In the genomic region with DNA sequence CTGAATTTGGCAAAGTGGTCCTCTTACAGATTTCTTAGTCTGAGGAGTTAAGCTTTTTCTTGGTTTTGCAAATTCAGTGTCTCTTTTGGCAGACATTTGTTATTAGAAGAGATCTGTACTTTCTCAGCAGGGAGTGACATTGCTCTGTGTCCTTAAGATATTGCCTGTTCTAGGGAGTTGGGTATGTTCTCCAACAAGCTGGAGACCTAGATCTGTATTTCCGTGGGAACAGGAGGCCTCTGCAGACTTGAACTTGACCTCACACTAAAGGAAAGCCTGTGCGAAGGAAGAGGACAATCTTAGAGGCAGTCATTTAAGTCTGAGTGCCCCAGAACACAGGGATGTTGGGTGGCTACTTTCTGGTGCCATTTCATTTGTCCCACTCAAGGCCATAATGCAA, we compare ENCODE assay signal across 21 cellular contexts.
A peak's percentile ranks its signal among the peaks of the same experiment; 100 is the strongest.
DNase-seq lines count a peak whose midpoint lies in the region; ATAC-seq, FAIRE-seq and TF ChIP-seq lines count a peak whose summit lies in the region.
"Had no signal": no experiment of that assay in that cellular context is flagged by ENCODE, and none has a peak within 500 bp of the region (broad histone marks: within the 10 kb centered on the region; RNA-seq: fewer than 3 reads in every experiment).

No MANE protein-coding gene starts in this region.

- H3K27ac ChIP-seq in RWPE2 (ENCODE audit: poor library complexity, severe bottlenecking) = peak overlapping the region; percentile 21
- peak overlapping the region; percentile 31 for H3K27ac ChIP-seq in osteoblast (ENCODE audit: low read depth, low read length)
- H3K27ac ChIP-seq in tibial artery = no peak overlapping the region
- H3K27ac ChIP-seq in left ventricle myocardium inferior (replicated peaks) = no peak overlapping the region
- H3K27ac ChIP-seq: C4-2B, RWPE1 had no signal

- H3K4me3 ChIP-seq in RWPE2 (ENCODE audit: severe bottlenecking) = no peak overlapping the region
- no peak overlapping the region for H3K4me3 ChIP-seq in choroid plexus epithelial cell (ENCODE audit: low read depth, low read length)
- no peak overlapping the region for H3K4me3 ChIP-seq in osteoblast (ENCODE audit: insufficient read depth, low read length)
- H3K4me3 ChIP-seq in tibial artery = no peak overlapping the region
- no peak overlapping the region for H3K4me3 ChIP-seq in left ventricle myocardium inferior

- no peaks in the 10 kb centered on the region for H3K27me3 ChIP-seq in RWPE2 (ENCODE audit: insufficient read depth, poor library complexity, severe bottlenecking)
- peaks cover 5% of the 10 kb centered on the region for H3K27me3 ChIP-seq in osteoblast (ENCODE audit: insufficient read depth, low read length)
- peaks cover 0 to 12% of the 10 kb centered on the region in 2 donors for H3K27me3 ChIP-seq in tibial artery
- H3K27me3 ChIP-seq in left ventricle myocardium inferior (ENCODE audit: low read depth) = peaks cover 24% of the 10 kb centered on the region

- peak overlapping the region; percentile 31 for H2AFZ ChIP-seq in osteoblast (ENCODE audit: low read length)

- no peaks in the 10 kb centered on the region for H3K36me3 ChIP-seq in RWPE2 (ENCODE audit: low read depth)
- no peaks in the 10 kb centered on the region for H3K36me3 ChIP-seq in osteoblast (ENCODE audit: insufficient read depth, low read length)
- H3K36me3 ChIP-seq in tibial artery = no peaks in the 10 kb centered on the region
- no peaks in the 10 kb centered on the region for H3K36me3 ChIP-seq in left ventricle myocardium inferior

- H3K9me3 ChIP-seq in RWPE2 (ENCODE audit: severe bottlenecking) (no peaks in the 10 kb centered on the region), osteoblast (ENCODE audit: low read depth, low read length) (no peaks in the 10 kb centered on the region), tibial artery (no peaks in the 10 kb centered on the region), left ventricle myocardium inferior (replicated peaks) (no peaks in the 10 kb centered on the region)

- H3K4me1 ChIP-seq in RWPE2 (ENCODE audit: insufficient read depth, poor library complexity, severe bottlenecking) = peaks cover 9% of the 10 kb centered on the region
- H3K4me1 ChIP-seq in osteoblast (ENCODE audit: insufficient read depth, low read length) = peaks cover 13% of the 10 kb centered on the region
- no peaks in the 10 kb centered on the region for H3K4me1 ChIP-seq in tibial artery
- no peaks in the 10 kb centered on the region for H3K4me1 ChIP-seq in left ventricle myocardium inferior

- H3K79me2 ChIP-seq in osteoblast (ENCODE audit: insufficient read depth, low read length) = no peaks in the 10 kb centered on the region

- FAIRE-seq in D721Med (lab: Jason Lieb, UNC) = peak; percentile 56
- FAIRE-seq: GM12892, HepG2 had no signal

- intact Hi-C loops in tibial artery (cut with DNase I; ENCODE audit: low total_unique reads) (no loop called here), left ventricle myocardium inferior (cut with micrococcal nuclease) (no loop called here)

- peak overlapping the region; percentile 63 for H3K4me2 ChIP-seq in osteoblast (ENCODE audit: insufficient read depth, low read length)

- H4K20me1 ChIP-seq in osteoblast (ENCODE audit: insufficient read depth, low read length) = no peaks in the 10 kb centered on the region

- no peak for DNase-seq in D721Med (ENCODE audit: insufficient read length, low spot score)
- DNase-seq in RWPE2 (ENCODE audit: low spot score) = no peak
- DNase-seq in choroid plexus epithelial cell (ENCODE audit: low read depth) = peak; percentile 32
- peak; percentile 30 for DNase-seq in osteoblast (ENCODE audit: insufficient read length, low spot score, missing footprints)
- no peak for DNase-seq in HCEC 1CT
- no peak for DNase-seq in tibial artery
- no peak for DNase-seq in left ventricle myocardium inferior
- DNase-seq: CD8-positive, alpha-beta memory T cell; DMS153; NCI-H1105 treated with DMSO at 0.1 percent for 48 hours; NCI-H1930; NCI-H2107; NCI-H446 treated with DMSO at 0.1 percent for 48 hours; NK-92 treated with Interleukin-12 subunit alpha and Interleukin-12 subunit beta, amount 100 ng/mL, for 24 hours; SHP77 treated with DMSO at 0.1 percent for 48 hours had no signal

- ATAC-seq in RWPE2 (ENCODE audit: low read depth) (no peak), HG03457 (IDR thresholded peaks at IDR 0.05; ENCODE audit: unreplicated experiment) (no peak)
- ATAC-seq: Panc1 had no signal

- TF ChIP-seq CTCF in D721Med (IDR thresholded peaks at IDR 0.05; ENCODE audit: insufficient read depth, missing control alignments) (no peak), RWPE2 (IDR thresholded peaks at IDR 0.05; ENCODE audit: poor library complexity, severe bottlenecking) (no peak), choroid plexus epithelial cell (conservative IDR thresholded peaks at IDR 0.05; ENCODE audit: low read depth, low read length) (no peak), osteoblast (IDR thresholded peaks at IDR 0.05; ENCODE audit: extremely low read depth, low read depth, low read length) (no peak), tibial artery (IDR thresholded peaks at IDR 0.05) (no peak), left ventricle myocardium inferior (IDR thresholded peaks at IDR 0.05; ENCODE audit: borderline replicate concordance) (no peak)

Comparison
In these comparisons a context has a peak if more than half of its experiments do, and no peak if none do; other contexts are left out.
1. DNase-seq: peak in choroid plexus epithelial cell (single experiment) and osteoblast (single experiment); none in D721Med (single experiment), RWPE2 (single experiment), HCEC 1CT (single experiment), tibial artery (0 of 2) and left ventricle myocardium inferior (single experiment).
2. H3K27ac ChIP-seq: peak in RWPE2 (single experiment) and osteoblast (single experiment); none in tibial artery (0 of 2) and left ventricle myocardium inferior (single experiment).